ENCODE assay signal across 8 cellular contexts in genomic region chr20:39132093-39132492, GRCh38.
"Had no signal": no experiment of that assay in that cellular context is flagged by ENCODE, and none has a peak within 500 bp of the region (broad histone marks: within the 10 kb centered on the region; RNA-seq: fewer than 3 reads in every experiment).

No MANE protein-coding gene starts in this region.

- DNase-seq: GDM1, GF-D8 had no signal

- H3K4me3 ChIP-seq: GM12878 had no signal

- FAIRE-seq: G401.6, GM12878, GM12891, GM12892, GM18507, GM19239 had no signal

- ATAC-seq: GM12878 had no signal
